Comparison of ENCODE assay signal across 1 cellular context in the genomic region with DNA sequence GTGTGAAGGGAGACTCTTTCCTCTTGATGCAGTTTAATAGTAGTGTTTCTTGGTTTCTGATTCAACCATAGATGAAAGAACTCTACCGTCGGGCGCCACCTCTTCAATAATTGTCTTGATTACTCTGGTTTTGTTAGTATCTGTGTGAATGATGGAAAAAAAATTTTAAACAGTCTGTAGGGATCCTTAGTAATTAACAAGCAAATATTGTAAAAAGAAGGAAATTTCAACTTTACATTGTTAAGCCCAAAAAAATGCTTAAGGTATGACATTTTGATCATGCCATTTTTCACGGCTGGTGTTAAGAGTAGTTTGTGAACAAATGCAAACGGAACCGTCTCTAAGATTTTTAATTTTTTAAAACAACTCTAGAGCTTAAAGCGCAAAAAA.
A peak's percentile ranks its signal among the peaks of the same experiment; 100 is the strongest.
TF ChIP-seq lines count a peak whose summit lies in the region.

No MANE protein-coding gene starts in this region.

TF ChIP-seq in HepG2, 621 proteins besides CTCF, POLR2A, EP300 and RAD21:
- TF ChIP-seq PPARG (CRISPR knock-in tag; conservative IDR thresholded peaks at IDR 0.05): peak; percentile 24; the same call in 1 of the 2 replicates
- TF ChIP-seq PCBP2 (optimal IDR thresholded peaks at IDR 0.05; ENCODE audit: low read depth, low read length, poor library complexity, severe bottlenecking): no peak
- peak; percentile 61; the same call in 1 of the 2 replicates for TF ChIP-seq ZNF816 (CRISPR knock-in tag; IDR thresholded peaks at IDR 0.05; ENCODE audit: borderline replicate concordance)
- no peak for TF ChIP-seq KDM2A (CRISPR knock-in tag; IDR thresholded peaks at IDR 0.05; ENCODE audit: borderline replicate concordance, low read depth)
